7 cellular contexts compared by ENCODE assay signal in genomic region chr1:32724678-32725594, GRCh38. TPM values are rescaled to one million over a fixed set of nuclear protein-coding genes. Genes with fewer than 3 reads are reported as not detected.
DNase-seq lines count a peak whose midpoint lies in the region; ATAC-seq, FAIRE-seq and TF ChIP-seq lines count a peak whose summit lies in the region.

No MANE protein-coding gene starts in this region.

- no peak overlapping the region for H3K27ac Mint-ChIP-seq in activated naive CD8-positive, alpha-beta T cell treated with anti-CD3 and anti-CD28 coated beads, Interleukin-2, amount 50 U/mL, for 24 hours

- H3K9me3 ChIP-seq in keratinocyte (ENCODE audit: control insufficient read depth, low read depth, low read length) (no peaks in the 10 kb centered on the region), upper lobe of left lung (no peaks in the 10 kb centered on the region)

- TF ChIP-seq EP300 in upper lobe of left lung (IDR thresholded peaks at IDR 0.05), result no peak

- H3K4me3 ChIP-seq in keratinocyte (ENCODE audit: control insufficient read depth in 2 of 3, extremely low read depth in 1 of 3, insufficient read depth in 2 of 3, low read depth in 1 of 3, low read length in 3 of 3) (peak overlapping the region; percentile 2 to 53 (median 16)), upper lobe of left lung (no peak overlapping the region)

- no peaks in the 10 kb centered on the region for H3K27me3 ChIP-seq in keratinocyte (ENCODE audit: control insufficient read depth, extremely low read depth, insufficient read depth, low read length)
- no peaks in the 10 kb centered on the region for H3K27me3 ChIP-seq in upper lobe of left lung

- H4K20me1 ChIP-seq in keratinocyte (ENCODE audit: control insufficient read depth, extremely low read depth, insufficient read depth, low read length), result no peaks in the 10 kb centered on the region

- no peak for TF ChIP-seq POLR2A in upper lobe of left lung (IDR thresholded peaks at IDR 0.05)

- TF ChIP-seq CTCF in keratinocyte (optimal IDR thresholded peaks at IDR 0.05 in 1 of 3, IDR thresholded peaks at IDR 0.05 in 1 of 3, conservative IDR thresholded peaks at IDR 0.05 in 1 of 3; ENCODE audit: extremely low read depth in 1 of 3, insufficient read depth in 2 of 3, low read length in 3 of 3) (no peak), upper lobe of left lung (IDR thresholded peaks at IDR 0.05) (no peak)

- H3K27me3 Mint-ChIP-seq in activated naive CD8-positive, alpha-beta T cell treated with anti-CD3 and anti-CD28 coated beads, Interleukin-2, amount 50 U/mL, for 24 hours, result peaks cover 5% of the 10 kb centered on the region

- no peaks in the 10 kb centered on the region for H3K36me3 Mint-ChIP-seq in activated naive CD8-positive, alpha-beta T cell treated with anti-CD3 and anti-CD28 coated beads, Interleukin-2, amount 50 U/mL, for 24 hours (ENCODE audit: low read depth)

- H3K4me1 Mint-ChIP-seq in activated naive CD8-positive, alpha-beta T cell treated with anti-CD3 and anti-CD28 coated beads, Interleukin-2, amount 50 U/mL, for 24 hours, result peaks cover 10% of the 10 kb centered on the region

- H3K4me3 Mint-ChIP-seq in activated naive CD8-positive, alpha-beta T cell treated with anti-CD3 and anti-CD28 coated beads, Interleukin-2, amount 50 U/mL, for 24 hours, result no peak overlapping the region

- dilution Hi-C loops in keratinocyte (cut with MboI; ENCODE audit: extremely low pct_ligation_motif_present, low sequenced_read_pairs), result no loop called here

- H3K4me1 ChIP-seq in keratinocyte (ENCODE audit: control insufficient read depth, extremely low read depth, insufficient read depth, low read length) (peaks cover 20% of the 10 kb centered on the region), upper lobe of left lung (peaks cover 11 to 14% (median 12%) of the 10 kb centered on the region in 4 donors)

- peak overlapping the region; percentile 80 for H2AFZ ChIP-seq in keratinocyte (ENCODE audit: control insufficient read depth, low read length)

- peak overlapping the region; percentile 79 for H3K4me2 ChIP-seq in keratinocyte (ENCODE audit: control insufficient read depth, extremely low read depth, insufficient read depth, low read depth, low read length)

- DNase-seq in GM04504 (ENCODE audit: low read depth) (peak; percentile 90), NCI-H2196 treated with DMSO at 0.1 percent for 48 hours (lab: John Stamatoyannopoulos, UW; ENCODE audit: unreplicated experiment) (peak; percentile 18), keratinocyte (ENCODE audit: low read depth, low spot score) (peak; percentile 88), upper lobe of left lung (peak in 1 of 2 donors; percentile 60)
- no peak for DNase-seq in activated naive CD8-positive, alpha-beta T cell treated with anti-CD3 and anti-CD28 coated beads, Interleukin-2, amount 50 U/mL, for 24 hours

- H3K27ac ChIP-seq in keratinocyte (ENCODE audit: control insufficient read depth, insufficient read depth, low read length) (peak overlapping the region; percentile 70), upper lobe of left lung (peak overlapping the region in 2 of 4 donors; percentile 10 to 48)

- peak; percentile 64 for ATAC-seq in activated naive CD8-positive, alpha-beta T cell treated with anti-CD3 and anti-CD28 coated beads, Interleukin-2, amount 50 U/mL, for 24 hours
- ATAC-seq in upper lobe of left lung (ENCODE audit: low FRiP score in 2 of 2), result peak; percentile 64 to 92
- no peak for ATAC-seq in HG02623 (IDR thresholded peaks at IDR 0.05; ENCODE audit: unreplicated experiment)
- no peak for ATAC-seq in GM18520 (IDR thresholded peaks at IDR 0.05; ENCODE audit: unreplicated experiment)

- no peaks in the 10 kb centered on the region for H3K9me1 ChIP-seq in keratinocyte (ENCODE audit: control insufficient read depth, extremely low read depth, insufficient read depth, low read length)

- H3K9ac ChIP-seq in keratinocyte (ENCODE audit: control insufficient read depth, extremely low read depth, insufficient read depth, low read length), result peak overlapping the region; percentile 56

- H3K36me3 ChIP-seq in keratinocyte (ENCODE audit: control insufficient read depth in 2 of 2, extremely low read depth in 1 of 2, insufficient read depth in 2 of 2, low read length in 2 of 2) (no peaks in the 10 kb centered on the region), upper lobe of left lung (no peaks in the 10 kb centered on the region)

- no peaks in the 10 kb centered on the region for H3K9me3 Mint-ChIP-seq in activated naive CD8-positive, alpha-beta T cell treated with anti-CD3 and anti-CD28 coated beads, Interleukin-2, amount 50 U/mL, for 24 hours

- H3K79me2 ChIP-seq in keratinocyte (ENCODE audit: control insufficient read depth, insufficient read depth, low read length), result no peaks in the 10 kb centered on the region

- peak; percentile 95 for FAIRE-seq in keratinocyte (lab: Jason Lieb, UNC)

- 48 to 63% methylated on average over 12 to 13 of the region's 14 CpGs for WGBS in upper lobe of left lung, 2 donors

RNA-seq across cellular contexts. Expression of gene SYNC, which starts 22.4 kb away (rescaled TPM):
- 11.2 to 12.0 TPM (median 11.2 TPM) in 3 replicates for polyA plus RNA-seq in keratinocyte
- 2.0 TPM for polyA plus RNA-seq in keratinocyte (2011; ENCODE audit: low read depth)
- polyA plus RNA-seq in keratinocyte (2011; cell fraction: cytosol; rRNA removed), result 14.5 and 17.2 TPM in 2 replicates
- polyA plus RNA-seq in keratinocyte (2011; cell fraction: nucleus; rRNA removed), result 12.3 and 14.8 TPM in 2 replicates
- polyA plus RNA-seq in keratinocyte (2012; ENCODE audit: low replicate concordance), result 1.3 and 12.0 TPM in 2 replicates
- polyA minus RNA-seq in keratinocyte, result 9.7 to 19.1 TPM (median 14.7 TPM) in 3 replicates
- 16.7 TPM for polyA minus RNA-seq in keratinocyte (2011; cell fraction: cytosol; rRNA and poly(A)+ RNA removed)
- 2.8 and 8.0 TPM in 2 replicates for polyA minus RNA-seq in keratinocyte (2011; cell fraction: nucleus; rRNA and poly(A)+ RNA removed)
- total RNA-seq in upper lobe of left lung, result 10 to 100 TPM; 12.0 to 33.5 (median 25.8) TPM

Comparison
In these comparisons a context has a peak if more than half of its experiments do, and no peak if none do; other contexts are left out.
1. ATAC-seq: peak in activated naive CD8-positive, alpha-beta T cell treated with anti-CD3 and anti-CD28 coated beads, Interleukin-2, amount 50 U/mL, for 24 hours (single experiment) and upper lobe of left lung (2 of 2); none in HG02623 (single experiment) and GM18520 (single experiment).
2. H3K4me3 ChIP-seq: peak in keratinocyte (3 of 3); none in upper lobe of left lung (0 of 4).